21 cellular contexts compared by ENCODE assay signal in genomic region chr16:54875443-54875842, GRCh38. TPM values are rescaled to one million over a fixed set of nuclear protein-coding genes. Genes with fewer than 3 reads are reported as not detected.
"Had no signal": no experiment of that assay in that cellular context is flagged by ENCODE, and none has a peak within 500 bp of the region (broad histone marks: within the 10 kb centered on the region; RNA-seq: fewer than 3 reads in every experiment).

No MANE protein-coding gene starts in this region.

- H3K27ac ChIP-seq: cardiac muscle cell, dorsolateral prefrontal cortex, epithelial cell of prostate, left ventricle myocardium inferior, prostate gland, thoracic aorta had no signal

- H3K4me3 Mint-ChIP-seq: activated CD4-positive, alpha-beta T cell treated with anti-CD3 and anti-CD28 coated beads, Interleukin-2, amount 10 ng/mL, durations not matched to agents 24 days and 14 days; activated CD8-positive, alpha-beta T cell treated with anti-CD3 and anti-CD28 coated beads for 36 hours; activated naive CD8-positive, alpha-beta T cell treated with anti-CD3 and anti-CD28 coated beads for 36 hours; activated T-helper 17 cell treated with anti-CD3 and anti-CD28 coated beads, Interleukin-2, amount 50 U/mL, for 72 hours; naive B cell; neural crest cell had no signal

- H3K27me3 Mint-ChIP-seq: activated CD4-positive, alpha-beta T cell treated with anti-CD3 and anti-CD28 coated beads, Interleukin-2, amount 10 ng/mL, durations not matched to agents 24 days and 14 days had no signal

- H3K4me1 ChIP-seq: left ventricle myocardium inferior, prostate gland had no signal

- ATAC-seq: activated CD8-positive, alpha-beta T cell treated with anti-CD3 and anti-CD28 coated beads for 36 hours; activated T-helper 17 cell treated with anti-CD3 and anti-CD28 coated beads, Interleukin-2, amount 50 U/mL, for 72 hours; mucosa of descending colon; right cardiac atrium had no signal

- H3K36me3 Mint-ChIP-seq: activated naive CD8-positive, alpha-beta T cell treated with anti-CD3 and anti-CD28 coated beads for 36 hours; naive B cell had no signal

- H3K4me1 Mint-ChIP-seq: activated CD4-positive, alpha-beta T cell treated with anti-CD3 and anti-CD28 coated beads, Interleukin-2, amount 10 ng/mL, durations not matched to agents 24 days and 14 days; activated naive CD8-positive, alpha-beta T cell treated with anti-CD3 and anti-CD28 coated beads for 36 hours; activated T-helper 17 cell treated with anti-CD3 and anti-CD28 coated beads, Interleukin-2, amount 50 U/mL, for 72 hours; naive B cell; neural crest cell had no signal

- H3K36me3 ChIP-seq: cardiac muscle cell, left ventricle myocardium inferior, prostate gland, thoracic aorta had no signal

- H3K9me3 ChIP-seq: mucosa of descending colon, prostate gland had no signal

- H3K27me3 ChIP-seq: cardiac muscle cell had no signal

- H3K9me3 Mint-ChIP-seq: neural crest cell had no signal

- DNase-seq: activated CD4-positive, alpha-beta T cell treated with anti-CD3 and anti-CD28 coated beads, Interleukin-2, amount 10 ng/mL, durations not matched to agents 24 days and 14 days; activated CD8-positive, alpha-beta T cell treated with anti-CD3 and anti-CD28 coated beads for 36 hours; activated naive CD4-positive, alpha-beta T cell; activated naive CD8-positive, alpha-beta T cell treated with anti-CD3 and anti-CD28 coated beads for 36 hours; activated T-cell treated with anti-CD3 and anti-CD28 coated beads, Interleukin-2, amount 50 U/mL, for 1 hour; amniotic stem cell; dorsolateral prefrontal cortex; foreskin fibroblast; hypothalamus; left ventricle myocardium inferior; mammary epithelial cell; mucosa of descending colon; naive B cell; right cardiac atrium; T1000 had no signal

- H3K27ac Mint-ChIP-seq: activated CD4-positive, alpha-beta T cell treated with anti-CD3 and anti-CD28 coated beads, Interleukin-2, amount 10 ng/mL, durations not matched to agents 24 days and 14 days; activated CD8-positive, alpha-beta T cell treated with anti-CD3 and anti-CD28 coated beads for 36 hours; activated naive CD8-positive, alpha-beta T cell treated with anti-CD3 and anti-CD28 coated beads for 36 hours; activated T-helper 17 cell treated with anti-CD3 and anti-CD28 coated beads, Interleukin-2, amount 50 U/mL, for 72 hours; naive B cell had no signal

- H3K4me3 ChIP-seq: cardiac muscle cell, dorsolateral prefrontal cortex, left ventricle myocardium inferior, mucosa of descending colon, prostate gland, thoracic aorta had no signal

RNA-seq across cellular contexts. Expression of gene IRX5, which starts 55.2 kb away (rescaled TPM):
- total RNA-seq: activated naive CD8-positive, alpha-beta T cell treated with anti-CD3 and anti-CD28 coated beads for 36 hours; mucosa of descending colon had no signal
